In the genomic region with DNA sequence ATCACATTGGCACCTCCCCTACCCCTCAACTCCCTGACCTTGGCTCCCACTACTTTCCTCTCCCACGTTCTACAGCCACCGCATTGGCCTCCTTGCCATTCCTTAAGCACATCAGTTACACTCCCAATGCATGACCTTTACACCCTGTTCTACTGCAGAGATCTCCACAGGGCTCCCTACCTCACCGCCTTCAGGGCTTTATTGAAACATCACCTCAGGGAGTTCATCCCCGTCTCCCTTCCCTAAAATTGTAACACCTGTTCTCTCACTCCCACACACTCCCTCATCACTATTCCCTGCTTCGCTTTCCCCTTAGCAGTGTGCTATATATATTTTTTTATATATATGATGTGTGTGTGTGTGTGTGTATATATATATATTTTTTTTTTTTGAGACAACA, we compare ENCODE assay signal across 1 cellular context.
A peak's percentile ranks its signal among the peaks of the same experiment; 100 is the strongest.
TF ChIP-seq lines count a peak whose summit lies in the region.

No MANE protein-coding gene starts in this region.

TF ChIP-seq in HEK293, 187 proteins besides CTCF, POLR2A, EP300 and RAD21 (continued from another document):
- TF ChIP-seq ZFHX2 (tag by site-specific recombination; conservative IDR thresholded peaks at IDR 0.05) (0 out of 2 replicates have a peak, but pooled peaks have one; percentile 11), WT1 (tag by site-specific recombination; IDR thresholded peaks at IDR 0.05) (peak; percentile 50; the same call in 1 of the 2 replicates)
